In the genomic region with DNA sequence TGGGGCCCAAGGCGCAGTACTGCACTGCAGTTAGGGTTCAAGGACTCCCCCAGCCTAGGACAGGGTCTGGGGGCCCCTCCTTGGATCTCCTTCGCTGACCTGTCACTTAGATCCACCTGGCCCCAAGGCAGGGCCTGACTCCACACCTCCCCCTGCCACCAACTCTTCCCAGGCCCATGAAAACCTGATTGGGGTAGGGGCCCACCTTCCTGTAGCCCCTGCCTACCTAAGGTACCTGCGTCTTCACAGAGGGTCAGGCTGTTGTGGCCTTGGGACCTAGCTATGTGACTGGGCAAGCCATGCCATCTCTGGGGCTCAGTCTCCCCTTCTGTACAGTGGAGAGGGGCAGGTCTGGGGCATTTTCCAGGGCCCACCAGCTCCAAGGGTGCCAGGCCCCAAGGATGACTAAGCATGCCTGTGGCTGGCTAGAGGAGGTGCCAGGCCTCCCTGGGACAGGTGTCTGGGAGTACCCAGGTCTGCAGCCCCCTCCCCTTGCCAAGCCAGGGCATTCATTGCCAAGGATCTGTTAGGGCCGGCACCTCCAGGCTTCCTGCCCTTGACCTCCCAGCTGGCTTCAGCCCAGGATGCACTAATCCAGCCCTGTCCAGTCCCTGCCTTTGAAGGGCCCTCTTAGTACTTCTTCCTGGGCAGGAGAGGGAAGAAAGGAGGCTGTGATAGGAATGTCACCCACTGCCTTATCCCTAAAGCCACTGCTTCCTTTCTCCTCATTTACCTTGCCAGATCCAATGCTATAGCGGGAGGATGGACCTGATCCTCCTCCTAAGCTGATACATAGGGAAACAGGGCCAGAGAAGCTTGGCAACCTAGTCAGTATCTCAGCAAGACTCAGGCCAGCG, we compare ENCODE assay signal across 8 cellular contexts. TPM values are rescaled to one million over a fixed set of nuclear protein-coding genes. Genes with fewer than 3 reads are reported as not detected.
DNase-seq lines count a peak whose midpoint lies in the region; ATAC-seq and TF ChIP-seq lines count a peak whose summit lies in the region.

No MANE protein-coding gene starts in this region.

- H3K27me3 ChIP-seq in ACC112 (ENCODE audit: insufficient read depth, low read length): no peaks in the 10 kb centered on the region
- H3K27me3 ChIP-seq in KMS-11 (ENCODE audit: insufficient read depth, low read depth): no peaks in the 10 kb centered on the region
- H3K27me3 ChIP-seq in mucosa of stomach (ENCODE audit: control insufficient read depth, insufficient read depth, low read length): no peaks in the 10 kb centered on the region

- ATAC-seq in GM19455 (IDR thresholded peaks at IDR 0.05; ENCODE audit: unreplicated experiment): no peak
- no peak for ATAC-seq in left lobe of liver
- ATAC-seq in GM18909 (IDR thresholded peaks at IDR 0.05; ENCODE audit: poor library complexity, unreplicated experiment): no peak

- H3K4me1 ChIP-seq in ACC112 (ENCODE audit: control insufficient read depth, insufficient read depth, low read length, unreplicated experiment): peaks cover 7% of the 10 kb centered on the region
- peaks cover 17% of the 10 kb centered on the region for H3K4me1 ChIP-seq in KMS-11 (ENCODE audit: low read depth, poor library complexity, severe bottlenecking)
- peaks cover 10% of the 10 kb centered on the region for H3K4me1 ChIP-seq in mucosa of stomach (ENCODE audit: control insufficient read depth, insufficient read depth, low read length)

- H3K9ac ChIP-seq in KMS-11 (peak overlapping the region; percentile 91; the same call in 1 of the 2 replicates), mucosa of stomach (ENCODE audit: low read length) (peak overlapping the region; percentile 74)

- peak overlapping the region; percentile 62 for H3K27ac ChIP-seq in ACC112 (ENCODE audit: low read depth, low read length)
- no peak overlapping the region for H3K27ac ChIP-seq in KMS-11

- H3K4me2 ChIP-seq in KMS-11: peak overlapping the region; percentile 100

- H3K4me3 ChIP-seq in ACC112 (ENCODE audit: low read depth, low read length) (peak overlapping the region; percentile 87), KMS-11 (IDR thresholded peaks at IDR 0.05; ENCODE audit: insufficient read depth, low read depth, low read length) (no peak overlapping the region), cardiac fibroblast (replicated peaks in 1 of 2; ENCODE audit: low read depth in 2 of 2, low read length in 2 of 2) (peak overlapping the region; percentile 62 to 66), mucosa of stomach (ENCODE audit: low read length) (no peak overlapping the region)

- no peaks in the 10 kb centered on the region for H3K9me3 ChIP-seq in mucosa of stomach (ENCODE audit: control insufficient read depth, low read length)

- TF ChIP-seq CTCF in KMS-11 (conservative IDR thresholded peaks at IDR 0.05; ENCODE audit: low read depth, low read length) (no peak), cardiac fibroblast (IDR thresholded peaks at IDR 0.05; ENCODE audit: low read depth, low read length) (no peak)

- peaks cover 12% of the 10 kb centered on the region for H3K79me2 ChIP-seq in ACC112 (ENCODE audit: control insufficient read depth, insufficient read depth, low read length, unreplicated experiment)
- H3K79me2 ChIP-seq in KMS-11 (ENCODE audit: insufficient read depth, low read depth): no peaks in the 10 kb centered on the region

- no peaks in the 10 kb centered on the region for H4K20me1 ChIP-seq in KMS-11 (ENCODE audit: insufficient read depth)

- no peak for DNase-seq in cardiac fibroblast (ENCODE audit: low read depth in 2 of 2)
- DNase-seq in NCI-H187 treated with DMSO at 0.1 percent for 48 hours (lab: John Stamatoyannopoulos, UW): no peak
- DNase-seq in left lobe of liver (ENCODE audit: low spot score): no peak

- H2AFZ ChIP-seq in ACC112 (ENCODE audit: low read length, unreplicated experiment) (no peak overlapping the region), KMS-11 (ENCODE audit: low read depth) (peak overlapping the region; percentile 79)

- H3K36me3 ChIP-seq in ACC112 (ENCODE audit: insufficient read depth, low read length): peaks cover 7% of the 10 kb centered on the region; the same call in 1 of the 2 replicates
- no peaks in the 10 kb centered on the region; the same call in 1 of the 2 replicates for H3K36me3 ChIP-seq in KMS-11 (ENCODE audit: insufficient read depth)
- H3K36me3 ChIP-seq in mucosa of stomach (ENCODE audit: control insufficient read depth, insufficient read depth, low read length): no peaks in the 10 kb centered on the region

RNA-seq across cellular contexts. Expression of a gene that starts 1.3 kb away (rescaled TPM):
- 3.7 TPM for total RNA-seq in left lobe of liver

RNA-seq across cellular contexts. Expression of a gene that starts 57.0 kb away (rescaled TPM):
- 8.1 TPM for total RNA-seq in left lobe of liver

Comparison
In these comparisons a context has a peak if more than half of its experiments do, and no peak if none do; other contexts are left out.
1. H3K4me3 ChIP-seq: peak in ACC112 (single experiment) and cardiac fibroblast (2 of 2); none in KMS-11 (single experiment) and mucosa of stomach (single experiment).